Comparison of ENCODE assay signal across 24 cellular contexts in the genomic region with DNA sequence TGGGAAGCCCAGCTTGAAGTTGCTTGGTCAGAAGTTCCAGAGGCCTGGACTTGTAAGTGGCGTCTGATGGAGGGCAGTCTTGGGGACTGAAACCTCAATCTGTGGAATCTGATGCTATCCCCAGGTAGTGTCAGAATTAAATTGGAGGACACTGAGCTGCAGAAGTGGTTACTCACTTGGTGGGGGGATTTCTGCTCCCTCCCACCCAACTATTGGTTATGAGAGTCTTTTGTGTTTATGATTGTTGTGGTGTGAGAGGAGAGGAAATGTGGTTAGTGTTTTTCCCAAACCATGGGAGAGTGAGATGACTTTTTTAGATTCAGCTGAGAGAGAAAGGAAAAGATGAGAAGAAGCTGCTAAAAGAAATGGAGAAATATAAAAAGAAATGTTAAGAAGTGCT.
"Had no signal": no experiment of that assay in that cellular context is flagged by ENCODE, and none has a peak within 500 bp of the region (broad histone marks: within the 10 kb centered on the region; RNA-seq: fewer than 3 reads in every experiment).

No MANE protein-coding gene starts in this region.

- H3K27ac ChIP-seq: Peyer's patch, RWPE1, SJCRH30 had no signal

- H3K27me3 ChIP-seq: Peyer's patch, SJCRH30 had no signal

- DNase-seq: activated CD4-positive, alpha-beta T cell treated with anti-CD3 and anti-CD28 coated beads for 4 hours; activated CD4-positive, alpha-beta T cell treated with anti-CD3 and anti-CD28 coated beads, Interleukin-2, amount 50 U/mL, for 4 hours; activated gamma-delta T cell; activated naive CD4-positive, alpha-beta T cell treated with anti-CD3 and anti-CD28 coated beads, Interleukin-2, amount 10 ng/mL, durations not matched to agents 7 days and 5 days; amygdala; Karpas-422; MM.1S; NCI-H1105 treated with DMSO at 0.1 percent for 48 hours; NCI-H1436 treated with DMSO at 0.1 percent for 48 hours; NCI-H187; NCI-H2081; NCI-H510A treated with DMSO at 0.1 percent for 48 hours; NCI-H69; Peyer's patch; Right ventricle myocardium superior; SJCRH30; SK-N-SH; T-helper 1 cell had no signal

- H3K4me1 ChIP-seq: Peyer's patch had no signal

- H3K36me3 Mint-ChIP-seq: brain had no signal

- H3K4me3 Mint-ChIP-seq: activated naive CD4-positive, alpha-beta T cell treated with anti-CD3 and anti-CD28 coated beads, Interleukin-2, amount 10 ng/mL, durations not matched to agents 7 days and 5 days; activated T-helper 17 cell treated with anti-CD3 and anti-CD28 coated beads, Interleukin-2, amount 50 U/mL, for 72 hours; brain; central memory CD8-positive, alpha-beta T cell had no signal

- ATAC-seq: activated CD4-positive, CD25-positive, alpha-beta regulatory T cell treated with anti-CD3 and anti-CD28 coated beads, Interleukin-2, amount 50 U/mL, for 24 hours; activated T-helper 17 cell treated with anti-CD3 and anti-CD28 coated beads, Interleukin-2, amount 50 U/mL, for 72 hours; K562 had no signal

- H3K27ac Mint-ChIP-seq: activated naive CD4-positive, alpha-beta T cell treated with anti-CD3 and anti-CD28 coated beads, Interleukin-2, amount 10 ng/mL, durations not matched to agents 7 days and 5 days; activated T-helper 17 cell treated with anti-CD3 and anti-CD28 coated beads, Interleukin-2, amount 50 U/mL, for 72 hours; brain had no signal

- H3K27me3 Mint-ChIP-seq: activated naive CD4-positive, alpha-beta T cell treated with anti-CD3 and anti-CD28 coated beads, Interleukin-2, amount 10 ng/mL, durations not matched to agents 7 days and 5 days; activated T-helper 17 cell treated with anti-CD3 and anti-CD28 coated beads, Interleukin-2, amount 50 U/mL, for 72 hours; brain; central memory CD8-positive, alpha-beta T cell had no signal

- H3K36me3 ChIP-seq: Peyer's patch, SJCRH30 had no signal

- H3K9me3 Mint-ChIP-seq: central memory CD8-positive, alpha-beta T cell had no signal

- H3K4me3 ChIP-seq: K562, Peyer's patch, SJCRH30 had no signal

- H3K9me3 ChIP-seq: SJCRH30, SK-N-SH had no signal

- H3K4me1 Mint-ChIP-seq: activated T-helper 17 cell treated with anti-CD3 and anti-CD28 coated beads, Interleukin-2, amount 50 U/mL, for 72 hours had no signal
